Comparison of ENCODE assay signal across 8 cellular contexts in genomic region chr9:122991370-122991830, GRCh38. TPM values are rescaled to one million over a fixed set of nuclear protein-coding genes. Genes with fewer than 3 reads are reported as not detected.
DNase-seq lines count a peak whose midpoint lies in the region; ATAC-seq and TF ChIP-seq lines count a peak whose summit lies in the region.

No MANE protein-coding gene starts in this region.

- no peaks in the 10 kb centered on the region for H3K9me3 Mint-ChIP-seq in activated T-cell treated with anti-CD3 and anti-CD28 coated beads, Interleukin-2, amount 50 U/mL, for 4 hours

- in situ Hi-C loops in GM13976 (cut with MboI; ENCODE audit: low sequenced_read_pairs, unreplicated experiment), result loop anchor here (25.0 kb wide), 1 partner anchor 529 kb away; no protein-coding TSS in a partner anchor

- TF ChIP-seq CTCF in GM13976 (IDR thresholded peaks at IDR 0.05; ENCODE audit: borderline replicate concordance, control extremely low read depth, extremely low read depth, insufficient read depth, missing control alignments) (peak; percentile 57), fibroblast of villous mesenchyme (IDR thresholded peaks at IDR 0.05; ENCODE audit: insufficient read depth, low read depth, low read length) (peak; percentile 68)

- H3K27me3 Mint-ChIP-seq in activated T-cell treated with anti-CD3 and anti-CD28 coated beads, Interleukin-2, amount 50 U/mL, for 4 hours (ENCODE audit: low read depth), result no peaks in the 10 kb centered on the region

- H3K36me3 Mint-ChIP-seq in activated T-cell treated with anti-CD3 and anti-CD28 coated beads, Interleukin-2, amount 50 U/mL, for 4 hours (ENCODE audit: insufficient read depth), result peaks cover 4% of the 10 kb centered on the region

- peak; percentile 58 for DNase-seq in AG08396 (ENCODE audit: low spot score)
- peak; percentile 51 for DNase-seq in GM13976 (ENCODE audit: low spot score)
- DNase-seq in NCI-H226, result peak; percentile 72
- DNase-seq in activated T-cell treated with anti-CD3 and anti-CD28 coated beads, Interleukin-2, amount 50 U/mL, for 4 hours, result peak; percentile 14
- peak; percentile 83 for DNase-seq in fibroblast of villous mesenchyme (ENCODE audit: low read depth)
- peak; percentile 59 for DNase-seq in pons (ENCODE audit: low spot score)
- no peak for DNase-seq in NCI-H1930 (lab: John Stamatoyannopoulos, UW)
- DNase-seq in ecto neural progenitor cell (ENCODE audit: low spot score), result no peak

- H3K4me3 Mint-ChIP-seq in activated T-cell treated with anti-CD3 and anti-CD28 coated beads, Interleukin-2, amount 50 U/mL, for 4 hours, result no peak overlapping the region

- no peak overlapping the region for H3K4me3 ChIP-seq in fibroblast of villous mesenchyme (ENCODE audit: low read depth, low read length)

- H3K4me1 Mint-ChIP-seq in activated T-cell treated with anti-CD3 and anti-CD28 coated beads, Interleukin-2, amount 50 U/mL, for 4 hours (ENCODE audit: low read depth), result peaks cover 8% of the 10 kb centered on the region

- peak; percentile 86 to 95 for ATAC-seq in activated T-cell treated with anti-CD3 and anti-CD28 coated beads, Interleukin-2, amount 50 U/mL, for 4 hours

RNA-seq across cellular contexts. Expression of gene GPR21, which starts 42.1 kb away (rescaled TPM):
- under 1 TPM in 2 of 3 donors, not detected in 1; 0.27 to 0.33 TPM for total RNA-seq in activated T-cell treated with anti-CD3 and anti-CD28 coated beads, Interleukin-2, amount 50 U/mL, for 4 hours
- 1.9 and 3.0 TPM in 2 replicates for total RNA-seq in fibroblast of villous mesenchyme

RNA-seq across cellular contexts. Expression of gene RABGAP1, which starts 50.6 kb away (rescaled TPM):
- 10 to 100 TPM; 14.3 to 17.1 (median 16.7) TPM for total RNA-seq in activated T-cell treated with anti-CD3 and anti-CD28 coated beads, Interleukin-2, amount 50 U/mL, for 4 hours
- 47.4 and 60.9 TPM in 2 replicates for total RNA-seq in fibroblast of villous mesenchyme

Comparison
In these comparisons a context has a peak if more than half of its experiments do, and no peak if none do; other contexts are left out.
1. DNase-seq: peak in AG08396 (single experiment), GM13976 (single experiment), NCI-H226 (single experiment), activated T-cell treated with anti-CD3 and anti-CD28 coated beads, Interleukin-2, amount 50 U/mL, for 4 hours (single experiment), fibroblast of villous mesenchyme (single experiment) and pons (single experiment); none in NCI-H1930 (0 of 2) and ecto neural progenitor cell (single experiment).